Comparison of ENCODE assay signal across 12 cellular contexts in genomic region chr22:23892626-23893445, GRCh38. TPM values are rescaled to one million over a fixed set of nuclear protein-coding genes. Genes with fewer than 3 reads are reported as not detected.
DNase-seq lines count a peak whose midpoint lies in the region; ATAC-seq and TF ChIP-seq lines count a peak whose summit lies in the region.
"Had no signal": no experiment of that assay in that cellular context is flagged by ENCODE, and none has a peak within 500 bp of the region (broad histone marks: within the 10 kb centered on the region; RNA-seq: fewer than 3 reads in every experiment).

No MANE protein-coding gene starts in this region.

- peaks cover 33% of the 10 kb centered on the region for H3K4me1 Mint-ChIP-seq in activated T-cell treated with anti-CD3 and anti-CD28 coated beads, Interleukin-2, amount 50 U/mL, for 72 hours (ENCODE audit: low read depth)
- H3K4me1 Mint-ChIP-seq in T-helper 17 cell (peaks cover 18% of the 10 kb centered on the region), chondrocyte (ENCODE audit: low read depth) (peaks cover 37% of the 10 kb centered on the region)

- TF ChIP-seq EP300 in stomach (IDR thresholded peaks at IDR 0.05) = no peak

- intact Hi-C loops in stomach (cut with DNase I; ENCODE audit: low total_unique reads) = no loop called here

- H3K27ac Mint-ChIP-seq in activated T-cell treated with anti-CD3 and anti-CD28 coated beads, Interleukin-2, amount 50 U/mL, for 72 hours = peak overlapping the region; percentile 78
- H3K27ac Mint-ChIP-seq in T-helper 17 cell (peak overlapping the region; percentile 88), chondrocyte (ENCODE audit: unreplicated experiment) (no peak overlapping the region)

- TF ChIP-seq CTCF in stomach (IDR thresholded peaks at IDR 0.05) (no peak), chondrocyte (IDR thresholded peaks at IDR 0.05) (no peak)

- DNase-seq in activated T-cell treated with anti-CD3 and anti-CD28 coated beads, Interleukin-2, amount 50 U/mL, for 72 hours = no peak
- DNase-seq in activated T-cell treated with anti-CD3 and anti-CD28 coated beads for 4 hours (no peak), T-helper 17 cell (no peak), stomach (no peak), chondrocyte (ENCODE audit: low spot score) (no peak)
- DNase-seq: amniotic stem cell, left colon, NCI-H774, T1000 had no signal

- ATAC-seq in activated T-cell treated with anti-CD3 and anti-CD28 coated beads, Interleukin-2, amount 50 U/mL, for 72 hours (replicated peaks in 1 of 2) = no peak
- ATAC-seq in T-helper 17 cell (no peak), GM19467 (IDR thresholded peaks at IDR 0.05; ENCODE audit: unreplicated experiment) (no peak), GM18517 (IDR thresholded peaks at IDR 0.05; ENCODE audit: unreplicated experiment) (no peak)

- H3K9ac ChIP-seq in iPS-15b (ENCODE audit: low read depth, low read length) = no peak overlapping the region

- H3K27ac ChIP-seq in stomach = peak overlapping the region in 3 of 5 donors; percentile 96 to 98 (median 97)

- H3K27me3 Mint-ChIP-seq in activated T-cell treated with anti-CD3 and anti-CD28 coated beads, Interleukin-2, amount 50 U/mL, for 72 hours (ENCODE audit: low read depth) = no peaks in the 10 kb centered on the region
- H3K27me3 Mint-ChIP-seq in T-helper 17 cell (no peaks in the 10 kb centered on the region), chondrocyte (ENCODE audit: low read depth) (no peaks in the 10 kb centered on the region)

- H3K4me3 ChIP-seq in iPS-15b (ENCODE audit: low read depth, low read length) = peak overlapping the region; percentile 89
- no peak overlapping the region for H3K4me3 ChIP-seq in stomach

- H3K27me3 ChIP-seq in iPS-15b (ENCODE audit: control insufficient read depth, insufficient read depth, low read length) = no peaks in the 10 kb centered on the region
- no peaks in the 10 kb centered on the region for H3K27me3 ChIP-seq in stomach

- H3K4me1 ChIP-seq in iPS-15b (ENCODE audit: control insufficient read depth, insufficient read depth, low read length) (peaks cover 13% of the 10 kb centered on the region), stomach (peaks cover 19 to 46% (median 42%) of the 10 kb centered on the region in 4 donors)

- H3K4me3 Mint-ChIP-seq in activated T-cell treated with anti-CD3 and anti-CD28 coated beads, Interleukin-2, amount 50 U/mL, for 72 hours = peak overlapping the region; percentile 95 to 99
- H3K4me3 Mint-ChIP-seq in T-helper 17 cell (peak overlapping the region; percentile 94), chondrocyte (ENCODE audit: unreplicated experiment) (no peak overlapping the region)

- H3K9me3 ChIP-seq in T-helper 17 cell (ENCODE audit: control insufficient read depth, low read length, poor library complexity, severe bottlenecking) = no peaks in the 10 kb centered on the region
- peaks cover 5% of the 10 kb centered on the region for H3K9me3 ChIP-seq in iPS-15b (ENCODE audit: control insufficient read depth, insufficient read depth, low read length)
- no peaks in the 10 kb centered on the region for H3K9me3 ChIP-seq in stomach

- H3K36me3 ChIP-seq in iPS-15b (ENCODE audit: control insufficient read depth, insufficient read depth, low read length) = peaks cover 25% of the 10 kb centered on the region
- H3K36me3 ChIP-seq in stomach = peaks cover 19 to 24% (median 22%) of the 10 kb centered on the region in 4 donors

- 71 to 90% (median 81%) methylated on average over 8 of the region's 8 CpGs for WGBS in stomach, 5 donors

- TF ChIP-seq POLR2A in stomach (IDR thresholded peaks at IDR 0.05) = no peak

- H3K9me3 Mint-ChIP-seq in activated T-cell treated with anti-CD3 and anti-CD28 coated beads, Interleukin-2, amount 50 U/mL, for 72 hours = no peaks in the 10 kb centered on the region
- H3K9me3 Mint-ChIP-seq in chondrocyte (ENCODE audit: low read depth) = no peaks in the 10 kb centered on the region

- peaks cover 1 to 14% of the 10 kb centered on the region in 2 donors for H3K36me3 Mint-ChIP-seq in activated T-cell treated with anti-CD3 and anti-CD28 coated beads, Interleukin-2, amount 50 U/mL, for 72 hours (ENCODE audit: insufficient read depth in 2 of 2)
- H3K36me3 Mint-ChIP-seq in T-helper 17 cell (ENCODE audit: low read depth) = peaks cover 3% of the 10 kb centered on the region
- peaks cover 4% of the 10 kb centered on the region for H3K36me3 Mint-ChIP-seq in chondrocyte (ENCODE audit: low read depth)

RNA-seq across cellular contexts. Expression of gene MIF, which starts 1.3 kb away (rescaled TPM):
- total RNA-seq in activated T-cell treated with anti-CD3 and anti-CD28 coated beads, Interleukin-2, amount 50 U/mL, for 72 hours = 100 to 1,000 TPM; 350 to 469 TPM
- total RNA-seq in T-helper 17 cell = 100 to 1,000 TPM; 219 to 223 TPM
- total RNA-seq in stomach = 100 to 1,000 TPM in 4 of 5 donors, 10 to 100 TPM in 1; 59.5 to 293 (median 214) TPM
- 100 to 1,000 TPM; 496 to 940 (median 891) TPM for polyA plus RNA-seq in stomach
- 466 to 518 TPM (median 502 TPM) in 3 replicates for total RNA-seq in chondrocyte

RNA-seq across cellular contexts. Expression of gene SLC2A11, which starts 35.2 kb away (rescaled TPM):
- total RNA-seq in activated T-cell treated with anti-CD3 and anti-CD28 coated beads, Interleukin-2, amount 50 U/mL, for 72 hours = 10 to 100 TPM in 1 of 2 donors, 1 to 10 TPM in 1; 10.0 to 11.1 TPM
- total RNA-seq in T-helper 17 cell = 10 to 100 TPM in 1 of 2 donors, 1 to 10 TPM in 1; 9.8 to 11.9 TPM
- total RNA-seq in stomach = 10 to 100 TPM in 1 of 5 donors, 1 to 10 TPM in 4; 3.2 to 10.3 (median 6.6) TPM
- polyA plus RNA-seq in stomach = 1 to 10 TPM; 5.8 to 9.1 (median 6.7) TPM
- total RNA-seq in chondrocyte = 14.5 to 14.9 TPM (median 14.8 TPM) in 3 replicates

RNA-seq across cellular contexts. Expression of gene DERL3, which starts 54.0 kb away (rescaled TPM):
- 1 to 10 TPM; 2.6 to 5.2 TPM for total RNA-seq in activated T-cell treated with anti-CD3 and anti-CD28 coated beads, Interleukin-2, amount 50 U/mL, for 72 hours
- 1 to 10 TPM; 2.7 to 3.6 TPM for total RNA-seq in T-helper 17 cell
- total RNA-seq in stomach = 10 to 100 TPM in 2 of 5 donors, 1 to 10 TPM in 2, under 1 TPM in 1; 0.45 to 24.1 (median 5.2) TPM
- 10 to 100 TPM in 1 of 3 donors, 1 to 10 TPM in 2; 6.2 to 24.5 (median 7.9) TPM for polyA plus RNA-seq in stomach
- total RNA-seq in chondrocyte = 1.3 to 4.6 TPM (median 2.0 TPM) in 3 replicates
